Comparison of ENCODE assay signal across 1 cellular context in the genomic region with DNA sequence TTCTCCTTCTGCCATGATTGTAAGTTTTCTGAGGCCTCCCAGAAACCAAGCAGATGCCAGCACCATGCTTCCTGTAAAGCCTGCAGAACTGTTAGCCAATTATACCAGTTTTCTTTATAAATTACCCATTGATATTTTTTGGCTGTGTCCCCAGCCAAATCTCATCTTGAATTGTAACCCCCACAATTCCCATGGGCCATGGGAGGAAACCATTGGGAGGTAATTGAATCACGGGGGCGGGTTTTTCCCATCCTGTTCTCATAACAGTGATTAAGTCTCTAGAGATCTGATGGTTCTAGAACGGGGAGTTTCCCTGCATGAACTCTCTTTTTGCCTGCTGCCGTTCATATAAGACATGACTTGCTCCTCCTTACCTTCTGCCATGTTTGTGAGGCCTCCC.
A peak's percentile ranks its signal among the peaks of the same experiment; 100 is the strongest.
TF ChIP-seq lines count a peak whose summit lies in the region.

No MANE protein-coding gene starts in this region.

TF ChIP-seq in GM12878, 131 proteins besides CTCF, POLR2A, EP300 and RAD21:
- TF ChIP-seq, protein P1, sequence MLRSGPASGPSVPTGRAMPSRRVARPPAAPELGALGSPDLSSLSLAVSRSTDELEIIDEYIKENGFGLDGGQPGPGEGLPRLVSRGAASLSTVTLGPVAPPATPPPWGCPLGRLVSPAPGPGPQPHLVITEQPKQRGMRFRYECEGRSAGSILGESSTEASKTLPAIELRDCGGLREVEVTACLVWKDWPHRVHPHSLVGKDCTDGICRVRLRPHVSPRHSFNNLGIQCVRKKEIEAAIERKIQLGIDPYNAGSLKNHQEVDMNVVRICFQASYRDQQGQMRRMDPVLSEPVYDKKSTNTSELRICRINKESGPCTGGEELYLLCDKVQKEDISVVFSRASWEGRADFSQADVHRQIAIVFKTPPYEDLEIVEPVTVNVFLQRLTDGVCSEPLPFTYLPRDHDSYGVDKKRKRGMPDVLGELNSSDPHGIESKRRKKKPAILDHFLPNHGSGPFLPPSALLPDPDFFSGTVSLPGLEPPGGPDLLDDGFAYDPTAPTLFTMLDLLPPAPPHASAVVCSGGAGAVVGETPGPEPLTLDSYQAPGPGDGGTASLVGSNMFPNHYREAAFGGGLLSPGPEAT (IDR thresholded peaks at IDR 0.05; ENCODE audit: low read depth), result peak; percentile 54; the same call in 1 of the 2 replicates
- TF ChIP-seq PML (IDR thresholded peaks at IDR 0.05; ENCODE audit: low read length) (no peak), SIN3A (IDR thresholded peaks at IDR 0.05; ENCODE audit: low read depth, low read length) (no peak), ZNF207 (IDR thresholded peaks at IDR 0.05; ENCODE audit: borderline replicate concordance) (no peak), ASH2L (IDR thresholded peaks at IDR 0.05; ENCODE audit: borderline replicate concordance, low read depth) (no peak), IRF3 (IDR thresholded peaks at IDR 0.05) (no peak), ETV6 (conservative IDR thresholded peaks at IDR 0.05 in 1 of 2, IDR thresholded peaks at IDR 0.05 in 1 of 2; ENCODE audit: borderline replicate concordance in 1 of 2, low read depth in 1 of 2) (no peak), IRF5 (IDR thresholded peaks at IDR 0.05; ENCODE audit: borderline replicate concordance) (no peak), SP1 (IDR thresholded peaks at IDR 0.05; ENCODE audit: low read depth, low read length) (no peak), MEF2B (IDR thresholded peaks at IDR 0.05; ENCODE audit: partially characterized antibody, poor library complexity, severe bottlenecking) (peak; percentile 93), IKZF2 (IDR thresholded peaks at IDR 0.05) (0 out of 4 replicates have a peak, but pooled peaks of 1 of the 2 experiments have one; percentile 32), RCOR1 (conservative IDR thresholded peaks at IDR 0.05; ENCODE audit: low read depth, low read length) (no peak), ZNF274 (IDR thresholded peaks at IDR 0.05; ENCODE audit: insufficient read depth, insufficient read length) (no peak), CBX5 (IDR thresholded peaks at IDR 0.05; ENCODE audit: low read depth) (no peak), TARDBP (IDR thresholded peaks at IDR 0.05; ENCODE audit: borderline replicate concordance) (no peak), MYC (IDR thresholded peaks at IDR 0.05; ENCODE audit: insufficient read depth, insufficient read length, insufficient replicate concordance, low read length, severe bottlenecking) (no peak), HDAC2 (IDR thresholded peaks at IDR 0.05) (no peak), POLR2AphosphoS2 (IDR thresholded peaks at IDR 0.05; ENCODE audit: low read depth, low read length) (no peak), NFIC (IDR thresholded peaks at IDR 0.05; ENCODE audit: low read depth, low read length) (no peak), SMC3 (IDR thresholded peaks at IDR 0.05; ENCODE audit: borderline replicate concordance, low read length) (no peak), FOXK2 (IDR thresholded peaks at IDR 0.05) (no peak), EED (IDR thresholded peaks at IDR 0.05; ENCODE audit: low read depth) (no peak), CREB1 (IDR thresholded peaks at IDR 0.05; ENCODE audit: low read depth) (no peak), YY1 (IDR thresholded peaks at IDR 0.05; ENCODE audit: low read depth, low read length) (no peak), SUZ12 (IDR thresholded peaks at IDR 0.05; ENCODE audit: unreplicated experiment) (no peak), FOS (IDR thresholded peaks at IDR 0.05; ENCODE audit: borderline replicate concordance, extremely low read depth, insufficient read length) (no peak), MYB (IDR thresholded peaks at IDR 0.05; ENCODE audit: borderline replicate concordance, low read depth, low read length) (no peak), RAD51 (IDR thresholded peaks at IDR 0.05) (no peak), SKIL (IDR thresholded peaks at IDR 0.05; ENCODE audit: low read depth, poor library complexity, severe bottlenecking) (peak; percentile 35)
- TF ChIP-seq, protein P2, sequence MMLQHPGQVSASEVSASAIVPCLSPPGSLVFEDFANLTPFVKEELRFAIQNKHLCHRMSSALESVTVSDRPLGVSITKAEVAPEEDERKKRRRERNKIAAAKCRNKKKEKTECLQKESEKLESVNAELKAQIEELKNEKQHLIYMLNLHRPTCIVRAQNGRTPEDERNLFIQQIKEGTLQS (IDR thresholded peaks at IDR 0.05; ENCODE audit: borderline replicate concordance, extremely low read depth, low read depth, low read length), result no peak
- TF ChIP-seq, protein P3, sequence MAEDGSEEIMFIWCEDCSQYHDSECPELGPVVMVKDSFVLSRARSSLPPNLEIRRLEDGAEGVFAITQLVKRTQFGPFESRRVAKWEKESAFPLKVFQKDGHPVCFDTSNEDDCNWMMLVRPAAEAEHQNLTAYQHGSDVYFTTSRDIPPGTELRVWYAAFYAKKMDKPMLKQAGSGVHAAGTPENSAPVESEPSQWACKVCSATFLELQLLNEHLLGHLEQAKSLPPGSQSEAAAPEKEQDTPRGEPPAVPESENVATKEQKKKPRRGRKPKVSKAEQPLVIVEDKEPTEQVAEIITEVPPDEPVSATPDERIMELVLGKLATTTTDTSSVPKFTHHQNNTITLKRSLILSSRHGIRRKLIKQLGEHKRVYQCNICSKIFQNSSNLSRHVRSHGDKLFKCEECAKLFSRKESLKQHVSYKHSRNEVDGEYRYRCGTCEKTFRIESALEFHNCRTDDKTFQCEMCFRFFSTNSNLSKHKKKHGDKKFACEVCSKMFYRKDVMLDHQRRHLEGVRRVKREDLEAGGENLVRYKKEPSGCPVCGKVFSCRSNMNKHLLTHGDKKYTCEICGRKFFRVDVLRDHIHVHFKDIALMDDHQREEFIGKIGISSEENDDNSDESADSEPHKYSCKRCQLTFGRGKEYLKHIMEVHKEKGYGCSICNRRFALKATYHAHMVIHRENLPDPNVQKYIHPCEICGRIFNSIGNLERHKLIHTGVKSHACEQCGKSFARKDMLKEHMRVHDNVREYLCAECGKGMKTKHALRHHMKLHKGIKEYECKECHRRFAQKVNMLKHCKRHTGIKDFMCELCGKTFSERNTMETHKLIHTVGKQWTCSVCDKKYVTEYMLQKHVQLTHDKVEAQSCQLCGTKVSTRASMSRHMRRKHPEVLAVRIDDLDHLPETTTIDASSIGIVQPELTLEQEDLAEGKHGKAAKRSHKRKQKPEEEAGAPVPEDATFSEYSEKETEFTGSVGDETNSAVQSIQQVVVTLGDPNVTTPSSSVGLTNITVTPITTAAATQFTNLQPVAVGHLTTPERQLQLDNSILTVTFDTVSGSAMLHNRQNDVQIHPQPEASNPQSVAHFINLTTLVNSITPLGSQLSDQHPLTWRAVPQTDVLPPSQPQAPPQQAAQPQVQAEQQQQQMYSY (CRISPR knock-in tag; IDR thresholded peaks at IDR 0.05), result no peak
- TF ChIP-seq, protein P4, sequence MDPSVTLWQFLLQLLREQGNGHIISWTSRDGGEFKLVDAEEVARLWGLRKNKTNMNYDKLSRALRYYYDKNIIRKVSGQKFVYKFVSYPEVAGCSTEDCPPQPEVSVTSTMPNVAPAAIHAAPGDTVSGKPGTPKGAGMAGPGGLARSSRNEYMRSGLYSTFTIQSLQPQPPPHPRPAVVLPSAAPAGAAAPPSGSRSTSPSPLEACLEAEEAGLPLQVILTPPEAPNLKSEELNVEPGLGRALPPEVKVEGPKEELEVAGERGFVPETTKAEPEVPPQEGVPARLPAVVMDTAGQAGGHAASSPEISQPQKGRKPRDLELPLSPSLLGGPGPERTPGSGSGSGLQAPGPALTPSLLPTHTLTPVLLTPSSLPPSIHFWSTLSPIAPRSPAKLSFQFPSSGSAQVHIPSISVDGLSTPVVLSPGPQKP (IDR thresholded peaks at IDR 0.05; ENCODE audit: low read depth, low read length), result no peak
- TF ChIP-seq, protein P5, sequence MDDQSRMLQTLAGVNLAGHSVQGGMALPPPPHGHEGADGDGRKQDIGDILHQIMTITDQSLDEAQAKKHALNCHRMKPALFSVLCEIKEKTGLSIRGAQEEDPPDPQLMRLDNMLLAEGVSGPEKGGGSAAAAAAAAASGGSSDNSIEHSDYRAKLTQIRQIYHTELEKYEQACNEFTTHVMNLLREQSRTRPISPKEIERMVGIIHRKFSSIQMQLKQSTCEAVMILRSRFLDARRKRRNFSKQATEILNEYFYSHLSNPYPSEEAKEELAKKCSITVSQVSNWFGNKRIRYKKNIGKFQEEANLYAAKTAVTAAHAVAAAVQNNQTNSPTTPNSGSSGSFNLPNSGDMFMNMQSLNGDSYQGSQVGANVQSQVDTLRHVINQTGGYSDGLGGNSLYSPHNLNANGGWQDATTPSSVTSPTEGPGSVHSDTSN (IDR thresholded peaks at IDR 0.05; ENCODE audit: insufficient replicate concordance, low read depth, low read length), result no peak
TF ChIP-seq in GM12878: peak in this region for 4.
